ENCODE assay signal across 13 cellular contexts in genomic region chr7:30869794-30870491, GRCh38. TPM values are rescaled to one million over a fixed set of nuclear protein-coding genes. Genes with fewer than 3 reads are reported as not detected.
DNase-seq lines count a peak whose midpoint lies in the region; TF ChIP-seq lines count a peak whose summit lies in the region.
"Had no signal": no experiment of that assay in that cellular context is flagged by ENCODE, and none has a peak within 500 bp of the region (broad histone marks: within the 10 kb centered on the region; RNA-seq: fewer than 3 reads in every experiment).

No MANE protein-coding gene starts in this region.

- H3K4me1 ChIP-seq in GM23248 (ENCODE audit: insufficient read depth): no peaks in the 10 kb centered on the region
- no peaks in the 10 kb centered on the region for H3K4me1 ChIP-seq in smooth muscle cell (ENCODE audit: low read depth)
- H3K4me1 ChIP-seq in ascending aorta: peaks cover 3 to 6% of the 10 kb centered on the region in 2 donors
- H3K4me1 ChIP-seq in thyroid gland: peaks cover 0 to 15% of the 10 kb centered on the region in 2 donors

- WGBS in GM23248 (ENCODE audit: low coverage in 1 of 2, low lambda C conversion rate in 2 of 2, missing lambda C conversion rate in 2 of 2), 2 experiments: 58 to 67% methylated on average over 12 of the region's 12 CpGs
- WGBS in smooth muscle cell (ENCODE audit: low lambda C conversion rate): 67% methylated on average over 12 of the region's 12 CpGs
- 73 to 80% methylated on average over 12 of the region's 12 CpGs for WGBS in thyroid gland, 2 donors

- H3K4me2 ChIP-seq in GM23248 (ENCODE audit: unreplicated experiment) (no peak overlapping the region), smooth muscle cell (peak overlapping the region; percentile 15)

- H3K9ac ChIP-seq in GM23248: no peak overlapping the region
- H3K9ac ChIP-seq in smooth muscle cell (ENCODE audit: low read depth): no peak overlapping the region

- H4K20me1 ChIP-seq in GM23248 (ENCODE audit: insufficient read depth) (no peaks in the 10 kb centered on the region), smooth muscle cell (ENCODE audit: low read depth) (no peaks in the 10 kb centered on the region)

- H3K4me3 ChIP-seq in GM23248: no peak overlapping the region
- H3K4me3 ChIP-seq in smooth muscle cell: no peak overlapping the region
- no peak overlapping the region for H3K4me3 ChIP-seq in ascending aorta
- no peak overlapping the region for H3K4me3 ChIP-seq in thyroid gland (replicated peaks in 1 of 3)
- H3K4me3 ChIP-seq: GM12878 had no signal

- no peaks in the 10 kb centered on the region for H3K9me2 ChIP-seq in GM23248 (ENCODE audit: insufficient read depth)

- DNase-seq in GM23248 (peak; percentile 50), NCI-H345 treated with DMSO at 0.1 percent for 48 hours (lab: John Stamatoyannopoulos, UW; ENCODE audit: unreplicated experiment) (peak; percentile 42), fibroblast of gingiva (ENCODE audit: low read depth) (peak; percentile 36), smooth muscle cell (lab: John Stamatoyannopoulos, UW; ENCODE audit: unreplicated experiment) (no peak), NCI-H2081 treated with DMSO at 0.1 percent for 48 hours (lab: John Stamatoyannopoulos, UW) (no peak), ascending aorta (ENCODE audit: low spot score in 2 of 2) (no peak), thyroid gland (no peak)
- DNase-seq: activated CD8-positive, alpha-beta T cell treated with anti-CD3 and anti-CD28 coated beads, Interleukin-2, amount 10 ng/mL, durations not matched to agents 7 days and 5 days; activated naive CD4-positive, alpha-beta T cell treated with Interleukin-2 at 50 U/mL for 16 hours; Calu3; mammary epithelial cell; occipital lobe had no signal

- TF ChIP-seq CTCF in smooth muscle cell (IDR thresholded peaks at IDR 0.05; ENCODE audit: borderline replicate concordance, insufficient read depth, poor library complexity, severe bottlenecking): no peak
- no peak for TF ChIP-seq CTCF in ascending aorta (IDR thresholded peaks at IDR 0.05)
- no peak for TF ChIP-seq CTCF in thyroid gland (IDR thresholded peaks at IDR 0.05)

- H3K79me2 ChIP-seq in GM23248 (ENCODE audit: insufficient read depth): no peaks in the 10 kb centered on the region
- no peaks in the 10 kb centered on the region for H3K79me2 ChIP-seq in smooth muscle cell (ENCODE audit: low read depth)

- H3K9me3 ChIP-seq in GM23248 (ENCODE audit: low read depth) (no peaks in the 10 kb centered on the region), smooth muscle cell (replicated peaks; ENCODE audit: low read depth) (no peaks in the 10 kb centered on the region), ascending aorta (no peaks in the 10 kb centered on the region), thyroid gland (no peaks in the 10 kb centered on the region)

- in situ Hi-C loops in GM23248 (cut with MboI): no loop called here

- H3K36me3 ChIP-seq in GM23248 (ENCODE audit: low read depth) (no peaks in the 10 kb centered on the region), smooth muscle cell (ENCODE audit: low read depth) (no peaks in the 10 kb centered on the region), ascending aorta (peaks cover 30 to 34% of the 10 kb centered on the region in 2 donors), thyroid gland (peaks cover 0 to 13% of the 10 kb centered on the region in 2 donors)

- H3K27ac ChIP-seq in GM23248 (no peak overlapping the region), smooth muscle cell (ENCODE audit: low read depth) (peak overlapping the region; percentile 20), ascending aorta (no peak overlapping the region), thyroid gland (no peak overlapping the region)

- no peak overlapping the region for H2AFZ ChIP-seq in GM23248
- no peak overlapping the region for H2AFZ ChIP-seq in smooth muscle cell (ENCODE audit: low read depth)

- no peak for TF ChIP-seq POLR2A in thyroid gland (IDR thresholded peaks at IDR 0.05)

- intact Hi-C loops in ascending aorta (cut with DNase I): no loop called here
- intact Hi-C loops in thyroid gland (cut with DNase I): no loop called here

- no peaks in the 10 kb centered on the region for H3K27me3 ChIP-seq in GM23248 (replicated peaks; ENCODE audit: insufficient read depth)
- H3K27me3 ChIP-seq in smooth muscle cell (ENCODE audit: low read depth): no peaks in the 10 kb centered on the region
- H3K27me3 ChIP-seq in ascending aorta: no peaks in the 10 kb centered on the region
- no peaks in the 10 kb centered on the region for H3K27me3 ChIP-seq in thyroid gland

- no peaks in the 10 kb centered on the region for H3F3A ChIP-seq in GM23248 (ENCODE audit: insufficient read depth)
- H3F3A ChIP-seq in smooth muscle cell (ENCODE audit: low read depth): no peaks in the 10 kb centered on the region

RNA-seq across cellular contexts. Expression of gene AQP1, which starts 41.7 kb away (rescaled TPM):
- total RNA-seq in GM23248 (2014; rRNA removed; shearing (Covaris generic)): 0.54 and 1.1 TPM in 2 replicates
- polyA plus RNA-seq in GM23248 (2016; fragmentation: Nextera tagmentation; extraction: Ambion mirVana) (0.33 and 0.34 TPM in 2 replicates), smooth muscle cell (2,039 and 2,747 TPM in 2 replicates)
- total RNA-seq in smooth muscle cell (2,330 and 2,442 TPM in 2 replicates), ascending aorta (2,113 TPM), thyroid gland (100 to 1,000 TPM in 2 of 4 donors, 10 to 100 TPM in 2; 48.7 to 231 (median 134) TPM)

Comparison
In these comparisons a context has a peak if more than half of its experiments do, and no peak if none do; other contexts are left out.
1. DNase-seq: peak in GM23248 (single experiment), NCI-H345 treated with DMSO at 0.1 percent for 48 hours (single experiment) and fibroblast of gingiva (single experiment); none in smooth muscle cell (single experiment), NCI-H2081 treated with DMSO at 0.1 percent for 48 hours (single experiment), ascending aorta (0 of 2) and thyroid gland (0 of 2).
2. RNA of gene AQP1, which starts 41.7 kb away (total RNA-seq): 2,330 to 2,442 TPM in smooth muscle cell, 2,113 TPM in ascending aorta (single experiment) and 48.7 to 231 TPM in thyroid gland; 0.54 to 1.1 TPM in GM23248; every median in the first group is over 10 times any median in the second.